ENCODE assay signal across 8 cellular contexts in genomic region chr7:108146070-108146842, GRCh38. TPM values are rescaled to one million over a fixed set of nuclear protein-coding genes. Genes with fewer than 3 reads are reported as not detected.
A peak's percentile ranks its signal among the peaks of the same experiment; 100 is the strongest.
DNase-seq lines count a peak whose midpoint lies in the region; ATAC-seq and TF ChIP-seq lines count a peak whose summit lies in the region.

No MANE protein-coding gene starts in this region.

- H3K36me3 ChIP-seq in MG63: no peaks in the 10 kb centered on the region
- H3K36me3 ChIP-seq in SK-N-MC (ENCODE audit: insufficient read depth, low read length): no peaks in the 10 kb centered on the region
- no peaks in the 10 kb centered on the region for H3K36me3 ChIP-seq in iPS-15b (ENCODE audit: control insufficient read depth, insufficient read depth, low read length)

- peak; percentile 79 for TF ChIP-seq CTCF in AG04449 (IDR thresholded peaks at IDR 0.05; ENCODE audit: insufficient read depth, low read length, missing control alignments)

- peak; percentile 42 for DNase-seq in AG04449 (ENCODE audit: low read depth, low spot score)
- DNase-seq in MG63: peak; percentile 23
- DNase-seq in SK-N-MC (ENCODE audit: low read depth, low spot score): peak; percentile 57
- peak; percentile 59 for DNase-seq in brain pericyte (ENCODE audit: low read depth, low spot score)
- DNase-seq in skeletal muscle cell (ENCODE audit: low read depth): peak; percentile 50
- DNase-seq in 8988T: no peak

- CTCF ChIA-PET in AG04449 (lab: Yijun Ruan, JAX): interaction anchor here (0.6 to 3.4 kb wide), 68 partner anchors 8 to 682 kb away, joined by 3 to 60 read pairs (median 5); partner anchors contain the start of genes CBLL1, DLD and LAMB4

- H3K27me3 ChIP-seq in MG63 (no peaks in the 10 kb centered on the region), iPS-15b (ENCODE audit: control insufficient read depth, insufficient read depth, low read length) (no peaks in the 10 kb centered on the region)

- POLR2A ChIA-PET in AG04449 (lab: Yijun Ruan, JAX): no interaction called here

- H3K4me3 ChIP-seq in AG04449 (ENCODE audit: low read depth, low read length): peak overlapping the region; percentile 42
- no peak overlapping the region for H3K4me3 ChIP-seq in MG63
- H3K4me3 ChIP-seq in SK-N-MC: no peak overlapping the region
- peak overlapping the region; percentile 85 for H3K4me3 ChIP-seq in iPS-15b (ENCODE audit: low read depth, low read length)
- peak overlapping the region; percentile 32 for H3K4me3 ChIP-seq in skeletal muscle cell (ENCODE audit: low read depth, low read length)

- no peak overlapping the region for H3K27ac ChIP-seq in SK-N-MC

- peak; percentile 57 for ATAC-seq in GM18498 (IDR thresholded peaks at IDR 0.05; ENCODE audit: unreplicated experiment)

- no peaks in the 10 kb centered on the region for H3K4me1 ChIP-seq in iPS-15b (ENCODE audit: control insufficient read depth, insufficient read depth, low read length)

- H3K9ac ChIP-seq in SK-N-MC (ENCODE audit: insufficient read length) (no peak overlapping the region), iPS-15b (ENCODE audit: low read depth, low read length) (peak overlapping the region; percentile 70)

- no peaks in the 10 kb centered on the region for H3K9me3 ChIP-seq in MG63
- H3K9me3 ChIP-seq in SK-N-MC (ENCODE audit: low read depth, low read length): no peaks in the 10 kb centered on the region
- no peaks in the 10 kb centered on the region for H3K9me3 ChIP-seq in iPS-15b (ENCODE audit: control insufficient read depth, insufficient read depth, low read length)

RNA-seq across cellular contexts. Expression of gene LAMB4, which starts 16.1 kb away (rescaled TPM):
- total RNA-seq in MG63 (2014; rRNA removed; shearing (Covaris generic); ENCODE audit: low replicate concordance): not detected in 2 replicates

Comparison
In these comparisons a context has a peak if more than half of its experiments do, and no peak if none do; other contexts are left out.
1. H3K4me3 ChIP-seq: peak in AG04449 (single experiment), iPS-15b (single experiment) and skeletal muscle cell (single experiment); none in MG63 (single experiment) and SK-N-MC (single experiment).